In genomic region chr14:23689709-23690514, GRCh38 we compare ENCODE assay signal across 7 cellular contexts. TPM values are rescaled to one million over a fixed set of nuclear protein-coding genes. Genes with fewer than 3 reads are reported as not detected.
"Had no signal": no experiment of that assay in that cellular context is flagged by ENCODE, and none has a peak within 500 bp of the region (broad histone marks: within the 10 kb centered on the region; RNA-seq: fewer than 3 reads in every experiment).

No MANE protein-coding gene starts in this region.

RNA-seq across cellular contexts. Expression of gene DHRS2, which starts 53.7 kb away (rescaled TPM):
- total RNA-seq: esophagus mucosa, gastrocnemius medialis, glomerular endothelial cell, heart right ventricle, left cardiac atrium, left ventricle myocardium inferior, mesenteric fat pad had no signal
